In genomic region chr4:7101692-7102515, GRCh38 we compare ENCODE assay signal across 8 cellular contexts. TPM values are rescaled to one million over a fixed set of nuclear protein-coding genes. Genes with fewer than 3 reads are reported as not detected.
DNase-seq lines count a peak whose midpoint lies in the region; ATAC-seq and TF ChIP-seq lines count a peak whose summit lies in the region.

No MANE protein-coding gene starts in this region.

- WGBS in ectodermal cell, 2 experiments = 14 to 16% methylated on average over 21 to 22 of the region's 24 CpGs

- H3K4me1 ChIP-seq in ACC112 (ENCODE audit: control insufficient read depth, insufficient read depth, low read length, unreplicated experiment) (peaks cover 9% of the 10 kb centered on the region), ectodermal cell (ENCODE audit: control insufficient read depth, insufficient read depth, low read length) (peaks cover 7% of the 10 kb centered on the region), lower lobe of right lung (peaks cover 26% of the 10 kb centered on the region)

- peak; percentile 78 for TF ChIP-seq CTCF in lower lobe of right lung (IDR thresholded peaks at IDR 0.05)

- peak overlapping the region; percentile 83 for H3K4me3 ChIP-seq in ACC112 (ENCODE audit: low read depth, low read length)
- H3K4me3 ChIP-seq in ectodermal cell (ENCODE audit: insufficient read depth, low read depth, low read length) = peak overlapping the region; percentile 24
- H3K4me3 ChIP-seq in lower lobe of right lung = peak overlapping the region; percentile 70

- H3K27me3 ChIP-seq in ACC112 (ENCODE audit: insufficient read depth, low read length) (no peaks in the 10 kb centered on the region; the same call in none of the 2 replicates), ectodermal cell (ENCODE audit: control insufficient read depth, insufficient read depth, low read length, poor library complexity, severe bottlenecking) (peaks cover 14% of the 10 kb centered on the region), lower lobe of right lung (ENCODE audit: low read depth) (no peaks in the 10 kb centered on the region)

- H3K79me2 ChIP-seq in ACC112 (ENCODE audit: control insufficient read depth, insufficient read depth, low read length, unreplicated experiment) = no peaks in the 10 kb centered on the region

- DNase-seq in NCI-H345 treated with DMSO at 0.1 percent for 48 hours (lab: John Stamatoyannopoulos, UW; ENCODE audit: unreplicated experiment) = peak; percentile 48
- DNase-seq in activated CD4-positive, alpha-beta T cell treated with anti-CD3 and anti-CD28 coated beads for 48 hours = peak; percentile 72
- peak; percentile 83 for DNase-seq in lower lobe of right lung
- DNase-seq in stimulated activated CD4-positive, alpha-beta T cell treated with anti-CD3 and anti-CD28 coated beads, TNF-alpha, amount 100 ng/mL, for 4 hours (ENCODE audit: low read depth in 3 of 3) = peak; percentile 9 to 29 (median 14)

- peak overlapping the region; percentile 70 for H2AFZ ChIP-seq in ACC112 (ENCODE audit: low read length, unreplicated experiment)

- H3K9me3 ChIP-seq in ectodermal cell (ENCODE audit: control insufficient read depth, low read length) (no peaks in the 10 kb centered on the region), lower lobe of right lung (no peaks in the 10 kb centered on the region)

- ATAC-seq in GM18517 (IDR thresholded peaks at IDR 0.05; ENCODE audit: unreplicated experiment) (peak; percentile 82), HG03097 (IDR thresholded peaks at IDR 0.05; ENCODE audit: low FRiP score, unreplicated experiment) (peak; percentile 76), lower lobe of right lung (peak; percentile 84 to 86)

- H3K36me3 ChIP-seq in ACC112 (ENCODE audit: insufficient read depth, low read length) (no peaks in the 10 kb centered on the region), ectodermal cell (ENCODE audit: control insufficient read depth, insufficient read depth, low read length) (no peaks in the 10 kb centered on the region), lower lobe of right lung (no peaks in the 10 kb centered on the region)

- H3K27ac ChIP-seq in ACC112 (ENCODE audit: low read depth, low read length) = no peak overlapping the region
- no peak overlapping the region for H3K27ac ChIP-seq in ectodermal cell (ENCODE audit: insufficient read depth, low read depth, low read length, poor library complexity, severe bottlenecking)
- H3K27ac ChIP-seq in lower lobe of right lung = peak overlapping the region; percentile 84

- intact Hi-C loops in lower lobe of right lung (cut with DNase I) = no loop called here

RNA-seq across cellular contexts. Expression of gene GRPEL1, which starts 34.0 kb away (rescaled TPM):
- 26.6 TPM for polyA plus RNA-seq in ectodermal cell (2013, experiment 1 of 4)
- 24.0 TPM for polyA plus RNA-seq in ectodermal cell (2013, experiment 2 of 4)
- 18.5 TPM for polyA plus RNA-seq in ectodermal cell (2013, experiment 3 of 4)
- 17.9 TPM for polyA plus RNA-seq in ectodermal cell (2013, experiment 4 of 4)
- total RNA-seq in lower lobe of right lung = 25.7 TPM

RNA-seq across cellular contexts. Expression of gene TADA2B, which starts 58.7 kb away (rescaled TPM):
- 17.7 TPM for polyA plus RNA-seq in ectodermal cell (2013, experiment 1 of 4)
- polyA plus RNA-seq in ectodermal cell (2013, experiment 2 of 4) = 15.1 TPM
- 13.5 TPM for polyA plus RNA-seq in ectodermal cell (2013, experiment 3 of 4)
- polyA plus RNA-seq in ectodermal cell (2013, experiment 4 of 4) = 14.6 TPM
- 20.2 TPM for total RNA-seq in lower lobe of right lung

Comparison
In these comparisons a context has a peak if more than half of its experiments do, and no peak if none do; other contexts are left out.
1. H3K4me3 ChIP-seq: peak in every context shown above with its lines; median percentile 83 in ACC112; 70 in lower lobe of right lung; 24 in ectodermal cell.
2. DNase-seq: peak in every context shown above with its lines; median percentile 83 in lower lobe of right lung; 72 in activated CD4-positive, alpha-beta T cell treated with anti-CD3 and anti-CD28 coated beads for 48 hours; 48 in NCI-H345 treated with DMSO at 0.1 percent for 48 hours; 14 in stimulated activated CD4-positive, alpha-beta T cell treated with anti-CD3 and anti-CD28 coated beads, TNF-alpha, amount 100 ng/mL, for 4 hours.